8 cellular contexts compared by ENCODE assay signal in the genomic region with DNA sequence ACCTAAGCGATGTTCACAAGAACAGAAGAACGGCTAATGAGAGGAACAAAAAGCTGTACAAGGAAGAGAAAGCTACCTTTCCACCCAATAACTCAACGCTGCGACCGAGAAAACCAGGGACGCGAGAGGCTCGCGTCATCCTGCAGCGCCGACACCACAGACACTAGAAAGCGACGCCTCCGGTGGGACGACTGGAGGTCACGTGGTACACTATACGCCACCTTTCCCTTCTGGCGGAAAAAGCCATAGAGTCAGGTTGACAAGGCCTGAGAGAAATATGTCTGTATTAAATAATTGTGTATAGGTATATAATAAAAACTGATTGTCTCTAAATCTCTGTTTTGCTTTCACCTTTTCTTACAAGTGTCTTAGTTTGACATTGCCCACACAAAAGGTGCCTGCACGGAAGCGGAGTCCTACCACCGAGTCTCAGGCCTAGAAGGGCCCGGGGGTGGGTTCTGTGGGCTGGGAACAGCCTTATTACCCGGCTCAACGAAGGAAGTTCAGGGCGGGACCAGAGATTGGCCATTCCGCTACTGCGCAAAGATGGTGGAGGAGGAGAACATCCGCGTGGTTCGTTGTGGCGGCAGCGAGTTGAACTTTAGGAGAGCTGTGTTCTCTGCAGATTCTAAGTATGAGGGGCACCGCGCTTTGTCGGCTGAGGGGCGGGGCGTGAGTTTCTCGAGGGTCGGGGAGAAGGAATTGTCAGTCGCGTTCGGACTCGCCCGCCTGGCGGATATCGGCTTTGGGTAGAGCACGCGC. TPM values are rescaled to one million over a fixed set of nuclear protein-coding genes. Genes with fewer than 3 reads are reported as not detected.
DNase-seq lines count a peak whose midpoint lies in the region; ATAC-seq and TF ChIP-seq lines count a peak whose summit lies in the region.

A gene (plus strand): TSS at position 528 of the 762 bp plus-strand sequence. CDS start 19 bp downstream, at position 547.

- H3K27ac Mint-ChIP-seq in HFFc6 = peak within 1 kb of the TSS; percentile 99
- H3K27ac Mint-ChIP-seq in activated naive CD4-positive, alpha-beta T cell treated with anti-CD3 and anti-CD28 coated beads, Interleukin-2, amount 10 ng/mL, durations not matched to agents 7 days and 5 days = peak within 1 kb of the TSS; percentile 99

- no peak for TF ChIP-seq EP300 in gastroesophageal sphincter (IDR thresholded peaks at IDR 0.05)

- TF ChIP-seq CTCF in HFFc6 (IDR thresholded peaks at IDR 0.05) (no peak), NB4 (IDR thresholded peaks at IDR 0.05; ENCODE audit: low read depth, low read length) (no peak), gastroesophageal sphincter (IDR thresholded peaks at IDR 0.05) (peak in 1 of 4 experiments; percentile 16), neutrophil (IDR thresholded peaks at IDR 0.05) (no peak)

- TF ChIP-seq POLR2A in NB4 (IDR thresholded peaks at IDR 0.05; ENCODE audit: extremely low read depth, insufficient read length) = peak; percentile 82
- peak; percentile 56 to 77 for TF ChIP-seq POLR2A in gastroesophageal sphincter (IDR thresholded peaks at IDR 0.05)

- 0% methylated on average over 6 to 31 of the region's 48 CpGs for WGBS in gastroesophageal sphincter (ENCODE audit: low coverage in 1 of 2), 2 donors

- H3K9me3 ChIP-seq in SK-N-MC (ENCODE audit: low read depth, low read length) (no peaks in the 10 kb centered on the region), gastroesophageal sphincter (no peaks in the 10 kb centered on the region), neutrophil (no peaks in the 10 kb centered on the region)

- H3K36me3 Mint-ChIP-seq in HFFc6 (ENCODE audit: low read depth) = no peaks in the 10 kb centered on the region; the same call in 1 of the 2 replicates
- H3K36me3 Mint-ChIP-seq in activated naive CD4-positive, alpha-beta T cell treated with anti-CD3 and anti-CD28 coated beads, Interleukin-2, amount 10 ng/mL, durations not matched to agents 7 days and 5 days = peaks cover 2% of the 10 kb centered on the region

- H3K27ac ChIP-seq in SK-N-MC (peak within 1 kb of the TSS; percentile 84), gastroesophageal sphincter (peak within 1 kb of the TSS; percentile 92 to 99 (median 94)), neutrophil (peak within 1 kb of the TSS; percentile 78), substantia nigra (ENCODE audit: low read depth, low read length, poor library complexity, severe bottlenecking) (peak within 1 kb of the TSS; percentile 88)

- H3K36me3 ChIP-seq in SK-N-MC (ENCODE audit: insufficient read depth, low read length) (peaks cover 37% of the 10 kb centered on the region), gastroesophageal sphincter (peaks cover 0 to 5% of the 10 kb centered on the region in 2 donors), neutrophil (peaks cover 3% of the 10 kb centered on the region)

- peak within 1 kb of the TSS; percentile 91 for H3K9ac ChIP-seq in SK-N-MC (ENCODE audit: insufficient read length)

- peaks cover 2% of the 10 kb centered on the region for H3K27me3 Mint-ChIP-seq in HFFc6 (ENCODE audit: insufficient read depth)
- no peaks in the 10 kb centered on the region for H3K27me3 Mint-ChIP-seq in activated naive CD4-positive, alpha-beta T cell treated with anti-CD3 and anti-CD28 coated beads, Interleukin-2, amount 10 ng/mL, durations not matched to agents 7 days and 5 days

- DNase-seq in GM04503 (ENCODE audit: low read depth) (peak; percentile 86), HFFc6 (peak; percentile 93), NB4 (ENCODE audit: low read depth) (peak; percentile 95), SK-N-MC (ENCODE audit: low read depth, low spot score) (peak; percentile 91), substantia nigra (lab: John Stamatoyannopoulos, UW) (peak; percentile 45 to 97 (median 88))
- peak; percentile 95 for DNase-seq in activated naive CD4-positive, alpha-beta T cell treated with anti-CD3 and anti-CD28 coated beads, Interleukin-2, amount 10 ng/mL, durations not matched to agents 7 days and 5 days

- H3K4me3 ChIP-seq in NB4 (ENCODE audit: low read depth, low read length) (peak within 1 kb of the TSS; percentile 93), SK-N-MC (peak within 1 kb of the TSS; percentile 88), gastroesophageal sphincter (peak within 1 kb of the TSS; percentile 72 to 74), neutrophil (ENCODE audit: low read depth in 1 of 2, low read length in 1 of 2) (peak within 1 kb of the TSS; percentile 71 to 75)

- H3K4me1 Mint-ChIP-seq in HFFc6 (ENCODE audit: low read depth) = peaks cover 16% of the 10 kb centered on the region
- H3K4me1 Mint-ChIP-seq in activated naive CD4-positive, alpha-beta T cell treated with anti-CD3 and anti-CD28 coated beads, Interleukin-2, amount 10 ng/mL, durations not matched to agents 7 days and 5 days = peaks cover 22% of the 10 kb centered on the region

- no peaks in the 10 kb centered on the region for H3K9me3 Mint-ChIP-seq in HFFc6
- H3K9me3 Mint-ChIP-seq in activated naive CD4-positive, alpha-beta T cell treated with anti-CD3 and anti-CD28 coated beads, Interleukin-2, amount 10 ng/mL, durations not matched to agents 7 days and 5 days = no peaks in the 10 kb centered on the region

- H3K27me3 ChIP-seq in gastroesophageal sphincter = no peaks in the 10 kb centered on the region
- peaks cover 20% of the 10 kb centered on the region for H3K27me3 ChIP-seq in neutrophil

- H3K4me1 ChIP-seq in gastroesophageal sphincter (peaks cover 6 to 37% (median 18%) of the 10 kb centered on the region in 3 donors), neutrophil (ENCODE audit: control insufficient read depth in 1 of 2, insufficient read depth in 1 of 2, low read depth in 1 of 2, low read length in 1 of 2) (peaks cover 15 to 16% of the 10 kb centered on the region in 2 experiments)

- ATAC-seq in gastroesophageal sphincter = peak; percentile 99

- H3K4me3 Mint-ChIP-seq in HFFc6 = no peak within 1 kb of the TSS; the same call in none of the 2 replicates
- H3K4me3 Mint-ChIP-seq in activated naive CD4-positive, alpha-beta T cell treated with anti-CD3 and anti-CD28 coated beads, Interleukin-2, amount 10 ng/mL, durations not matched to agents 7 days and 5 days = peak within 1 kb of the TSS; percentile 100

- CTCF ChIA-PET in activated naive CD4-positive, alpha-beta T cell treated with anti-CD3 and anti-CD28 coated beads, Interleukin-2, amount 10 ng/mL, durations not matched to agents 7 days and 5 days (lab: Charles Lee) = interaction anchor here (0.9 to 1.1 kb wide), 3 partner anchors 9 to 321 kb away, joined by 3 to 4 read pairs (median 3); a partner anchor contains a TSS

RNA-seq across cellular contexts. Expression of the gene that starts here (rescaled TPM):
- 10 to 100 TPM; 28.9 to 35.7 (median 31.0) TPM for total RNA-seq in HFFc6 (2021; fragmentation: NEBNext Ultra II Directional; extraction: Animal tissue kit (Norgen Biotek cat#: 25700))
- total RNA-seq in gastroesophageal sphincter = 10 to 100 TPM; 19.7 to 42.6 (median 28.3) TPM

Comparison
In these comparisons a context has a peak if more than half of its experiments do, and no peak if none do; other contexts are left out.
1. Peak in every context shown above with its lines: DNase-seq, ATAC-seq, H3K4me3 ChIP-seq and H3K27ac ChIP-seq.